28 cellular contexts compared by ENCODE assay signal in the genomic region with DNA sequence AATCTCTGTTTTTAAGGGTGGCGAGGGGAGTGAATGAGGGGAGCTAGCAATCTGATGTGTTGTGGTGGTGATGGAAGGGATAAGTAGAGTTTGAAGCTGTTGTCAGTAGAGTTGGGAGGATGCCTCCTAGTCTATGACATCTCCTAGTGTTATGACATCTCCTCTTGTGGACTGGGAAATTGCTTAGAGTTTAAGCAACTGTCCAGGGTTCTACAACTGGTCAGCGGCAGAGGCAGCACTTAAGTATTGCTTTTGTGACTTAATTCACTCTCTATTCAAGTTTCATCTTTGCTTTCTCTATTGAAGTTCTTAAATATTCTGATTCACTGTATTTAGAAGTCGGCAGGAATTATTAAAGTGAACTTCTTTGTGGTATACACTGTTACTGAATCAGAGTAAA.
"Had no signal": no experiment of that assay in that cellular context is flagged by ENCODE, and none has a peak within 500 bp of the region (broad histone marks: within the 10 kb centered on the region; RNA-seq: fewer than 3 reads in every experiment).

No MANE protein-coding gene starts in this region.

- H3K9me3 Mint-ChIP-seq: activated CD8-positive, alpha-beta T cell treated with anti-CD3 and anti-CD28 coated beads for 36 hours; activated naive CD8-positive, alpha-beta T cell treated with anti-CD3 and anti-CD28 coated beads, Interleukin-2, amount 50 U/mL, for 24 hours; activated T-helper 1 cell treated with anti-CD3 and anti-CD28 coated beads, Interleukin-12 subunit alpha, Interleukin-12 subunit beta, Interleukin-2, Interleukin-4 antibody, amounts not matched to agents 30 ng/mL and 10 ng/mL and 1 ng/mL, durations not matched to agents 14 hours and 24 hours and 36 hours; T-cell had no signal

- ATAC-seq: activated CD8-positive, alpha-beta T cell treated with anti-CD3 and anti-CD28 coated beads for 36 hours; activated naive CD8-positive, alpha-beta T cell treated with anti-CD3 and anti-CD28 coated beads, Interleukin-2, amount 50 U/mL, for 24 hours; Panc1; T-cell had no signal

- H3K27ac Mint-ChIP-seq: activated CD4-positive, alpha-beta T cell treated with anti-CD3 and anti-CD28 coated beads, Interleukin-2, amount 10 ng/mL, durations not matched to agents 24 days and 14 days; activated CD8-positive, alpha-beta T cell treated with anti-CD3 and anti-CD28 coated beads for 36 hours; activated naive CD4-positive, alpha-beta T cell treated with anti-CD3 and anti-CD28 coated beads, Interleukin-2, amount 10 ng/mL, durations not matched to agents 7 days and 5 days; activated naive CD8-positive, alpha-beta T cell; activated naive CD8-positive, alpha-beta T cell treated with anti-CD3 and anti-CD28 coated beads, Interleukin-2, amount 50 U/mL, for 24 hours; activated T-helper 1 cell treated with anti-CD3 and anti-CD28 coated beads, Interleukin-12 subunit alpha, Interleukin-12 subunit beta, Interleukin-2, Interleukin-4 antibody, amounts not matched to agents 30 ng/mL and 10 ng/mL and 1 ng/mL, durations not matched to agents 14 hours and 24 hours and 36 hours; T-cell had no signal

- H3K9me3 ChIP-seq: SJCRH30 had no signal

- H3K4me3 Mint-ChIP-seq: activated CD4-positive, alpha-beta T cell treated with anti-CD3 and anti-CD28 coated beads, Interleukin-2, amount 10 ng/mL, durations not matched to agents 24 days and 14 days; activated CD8-positive, alpha-beta T cell treated with anti-CD3 and anti-CD28 coated beads for 36 hours; activated naive CD4-positive, alpha-beta T cell treated with anti-CD3 and anti-CD28 coated beads, Interleukin-2, amount 10 ng/mL, durations not matched to agents 7 days and 5 days; activated naive CD8-positive, alpha-beta T cell; activated naive CD8-positive, alpha-beta T cell treated with anti-CD3 and anti-CD28 coated beads, Interleukin-2, amount 50 U/mL, for 24 hours; activated T-helper 1 cell treated with anti-CD3 and anti-CD28 coated beads, Interleukin-12 subunit alpha, Interleukin-12 subunit beta, Interleukin-2, Interleukin-4 antibody, amounts not matched to agents 30 ng/mL and 10 ng/mL and 1 ng/mL, durations not matched to agents 14 hours and 24 hours and 36 hours had no signal

- DNase-seq: activated CD4-positive, alpha-beta T cell treated with anti-CD3 and anti-CD28 coated beads, Interleukin-2, amount 10 ng/mL, durations not matched to agents 24 days and 14 days; activated CD4-positive, alpha-beta T cell treated with anti-CD3 and anti-CD28 coated beads, Interleukin-2, amount 50 U/mL, for 4 hours; activated CD8-positive, alpha-beta T cell treated with anti-CD3 and anti-CD28 coated beads for 36 hours; activated effector memory CD4-positive, alpha-beta T cell treated with Interleukin-2 at 50 U/mL for 16 hours; activated naive CD4-positive, alpha-beta T cell treated with anti-CD3 and anti-CD28 coated beads, Interleukin-2, amount 10 ng/mL, durations not matched to agents 7 days and 5 days; activated naive CD8-positive, alpha-beta T cell treated with anti-CD3 and anti-CD28 coated beads, Interleukin-2, amount 50 U/mL, for 24 hours; activated T-cell treated with anti-CD3 and anti-CD28 coated beads, Interleukin-2, amount 50 U/mL, for 1 hour; IMR-90; Karpas-422; KBM-7; NCI-H1105; NCI-H1417 treated with DMSO at 0.1 percent for 48 hours; NCI-H187 treated with DMSO at 0.1 percent for 48 hours; NCI-H2081; NCI-H2171 treated with DMSO at 0.1 percent for 48 hours; NCI-H2227 treated with DMSO at 0.1 percent for 48 hours; NCI-H446; NCI-H510A treated with DMSO at 0.1 percent for 48 hours; NCI-H69; NCI-H82; SHP77; SJCRH30; T-cell; T-helper 2 cell; T-helper 9 cell had no signal

- H3K27me3 Mint-ChIP-seq: activated CD4-positive, alpha-beta T cell treated with anti-CD3 and anti-CD28 coated beads, Interleukin-2, amount 10 ng/mL, durations not matched to agents 24 days and 14 days; activated CD8-positive, alpha-beta T cell treated with anti-CD3 and anti-CD28 coated beads for 36 hours; activated naive CD4-positive, alpha-beta T cell treated with anti-CD3 and anti-CD28 coated beads, Interleukin-2, amount 10 ng/mL, durations not matched to agents 7 days and 5 days; activated naive CD8-positive, alpha-beta T cell; activated naive CD8-positive, alpha-beta T cell treated with anti-CD3 and anti-CD28 coated beads, Interleukin-2, amount 50 U/mL, for 24 hours; T-cell had no signal
